10 cellular contexts compared by ENCODE assay signal in genomic region chr7:151010307-151011096, GRCh38. TPM values are rescaled to one million over a fixed set of nuclear protein-coding genes. Genes with fewer than 3 reads are reported as not detected.
DNase-seq lines count a peak whose midpoint lies in the region; ATAC-seq and FAIRE-seq lines count a peak whose summit lies in the region.
"Had no signal": no experiment of that assay in that cellular context is flagged by ENCODE, and none has a peak within 500 bp of the region (broad histone marks: within the 10 kb centered on the region; RNA-seq: fewer than 3 reads in every experiment).

No MANE protein-coding gene starts in this region.

- H3K27ac Mint-ChIP-seq in T-helper 1 cell treated with Interleukin-12 subunit alpha and Interleukin-12 subunit beta and Interleukin-4 antibody, amounts not matched to agents 30 μg/mL and 1 μg/mL, for 36 hours, result peak overlapping the region; percentile 91
- peak overlapping the region; percentile 97 to 98 for H3K27ac Mint-ChIP-seq in effector memory CD8-positive, alpha-beta T cell

- no peaks in the 10 kb centered on the region for H3K27me3 Mint-ChIP-seq in T-helper 1 cell treated with Interleukin-12 subunit alpha and Interleukin-12 subunit beta and Interleukin-4 antibody, amounts not matched to agents 30 μg/mL and 1 μg/mL, for 36 hours (ENCODE audit: low read depth)
- no peaks in the 10 kb centered on the region for H3K27me3 Mint-ChIP-seq in effector memory CD8-positive, alpha-beta T cell

- peak overlapping the region; percentile 70 for H3K4me3 Mint-ChIP-seq in T-helper 1 cell treated with Interleukin-12 subunit alpha and Interleukin-12 subunit beta and Interleukin-4 antibody, amounts not matched to agents 30 μg/mL and 1 μg/mL, for 36 hours
- peak overlapping the region; percentile 55 to 65 for H3K4me3 Mint-ChIP-seq in effector memory CD8-positive, alpha-beta T cell

- no peak for FAIRE-seq in urothelium cell line (lab: Jason Lieb, UNC)
- FAIRE-seq: A204.1 had no signal

- ATAC-seq in effector memory CD8-positive, alpha-beta T cell (replicated peaks), result peak; percentile 16

- H3K4me1 Mint-ChIP-seq in T-helper 1 cell treated with Interleukin-12 subunit alpha and Interleukin-12 subunit beta and Interleukin-4 antibody, amounts not matched to agents 30 μg/mL and 1 μg/mL, for 36 hours (ENCODE audit: low read depth), result peaks cover 55% of the 10 kb centered on the region
- peaks cover 51 to 53% of the 10 kb centered on the region in 2 donors for H3K4me1 Mint-ChIP-seq in effector memory CD8-positive, alpha-beta T cell (ENCODE audit: low read depth in 2 of 2)

- DNase-seq in DMS53 (lab: John Stamatoyannopoulos, UW) (peak; percentile 42), DMS53 treated with DMSO at 0.1 percent for 48 hours (lab: John Stamatoyannopoulos, UW; ENCODE audit: unreplicated experiment) (no peak), retina (peak; percentile 55), mesenteric fat pad (ENCODE audit: low spot score) (no peak), urothelium cell line (ENCODE audit: low spot score) (no peak), HPDE6-E6E7 (ENCODE audit: extremely low spot score) (no peak)
- peak in 2 of 3 experiments; percentile 29 to 34 for DNase-seq in effector memory CD8-positive, alpha-beta T cell

- peaks cover 5% of the 10 kb centered on the region for H3K36me3 Mint-ChIP-seq in T-helper 1 cell treated with Interleukin-12 subunit alpha and Interleukin-12 subunit beta and Interleukin-4 antibody, amounts not matched to agents 30 μg/mL and 1 μg/mL, for 36 hours (ENCODE audit: low read depth)
- peaks cover 30% of the 10 kb centered on the region for H3K36me3 Mint-ChIP-seq in effector memory CD8-positive, alpha-beta T cell (ENCODE audit: insufficient read depth)

- H3K9me3 Mint-ChIP-seq in T-helper 1 cell treated with Interleukin-12 subunit alpha and Interleukin-12 subunit beta and Interleukin-4 antibody, amounts not matched to agents 30 μg/mL and 1 μg/mL, for 36 hours, result no peaks in the 10 kb centered on the region
- no peaks in the 10 kb centered on the region for H3K9me3 Mint-ChIP-seq in effector memory CD8-positive, alpha-beta T cell

RNA-seq across cellular contexts. Expression of gene ATG9B, which starts 13.8 kb away (rescaled TPM):
- not detected for total RNA-seq in mesenteric fat pad

RNA-seq across cellular contexts. Expression of gene ABCB8, which starts 17.7 kb away (rescaled TPM):
- total RNA-seq in mesenteric fat pad, result 27.6 TPM

RNA-seq across cellular contexts. Expression of gene NOS3, which starts 19.7 kb away (rescaled TPM):
- total RNA-seq in mesenteric fat pad, result 57.1 TPM
- total RNA-seq: SK-MEL-5 had no signal

RNA-seq across cellular contexts. Expression of gene KCNH2, which starts 32.4 kb away (rescaled TPM):
- 0.32 TPM for total RNA-seq in mesenteric fat pad

RNA-seq across cellular contexts. Expression of gene ASIC3, which starts 37.8 kb away (rescaled TPM):
- 0.87 TPM for total RNA-seq in mesenteric fat pad

Comparison
In these comparisons a context has a peak if more than half of its experiments do, and no peak if none do; other contexts are left out.
1. DNase-seq: peak in DMS53 (single experiment), effector memory CD8-positive, alpha-beta T cell (2 of 3) and retina (single experiment); none in DMS53 treated with DMSO at 0.1 percent for 48 hours (single experiment), mesenteric fat pad (single experiment), urothelium cell line (single experiment) and HPDE6-E6E7 (single experiment).